In genomic region chr12:54389536-54390175, GRCh38 we compare ENCODE assay signal across 2 cellular contexts.
A peak's percentile ranks its signal among the peaks of the same experiment; 100 is the strongest.
TF ChIP-seq lines count a peak whose summit lies in the region.

No MANE protein-coding gene starts in this region.

TF ChIP-seq in HEK293, 187 proteins besides CTCF, POLR2A, EP300 and RAD21:
- TF ChIP-seq ZEB2 (tag by site-specific recombination; IDR thresholded peaks at IDR 0.05), result 0 out of 2 replicates have a peak, but pooled peaks have one; percentile 40
- no peak for TF ChIP-seq YY1 (tag by site-specific recombination; IDR thresholded peaks at IDR 0.05)
- TF ChIP-seq ZNF155 (tag by site-specific recombination; IDR thresholded peaks at IDR 0.05), result no peak
- peak; percentile 62; the same call in 1 of the 2 replicates for TF ChIP-seq ZBTB17 (tag by site-specific recombination; IDR thresholded peaks at IDR 0.05)
- no peak for TF ChIP-seq ZNF571 (tag by site-specific recombination; IDR thresholded peaks at IDR 0.05)
- peak; percentile 64; the same call in 1 of the 2 replicates for TF ChIP-seq ZBTB6 (tag by site-specific recombination; IDR thresholded peaks at IDR 0.05)
- TF ChIP-seq ZNF18 (tag by site-specific recombination; IDR thresholded peaks at IDR 0.05), result no peak
- TF ChIP-seq ZNF423 (tag by site-specific recombination; IDR thresholded peaks at IDR 0.05), result no peak
- TF ChIP-seq ZNF366 (tag by site-specific recombination; conservative IDR thresholded peaks at IDR 0.05), result peak; percentile 84

TF ChIP-seq in GM12878, 131 proteins besides CTCF, POLR2A, EP300 and RAD21:
- TF ChIP-seq KDM1A (IDR thresholded peaks at IDR 0.05; ENCODE audit: borderline replicate concordance) (no peak), NBN (IDR thresholded peaks at IDR 0.05) (no peak), RELB (IDR thresholded peaks at IDR 0.05; ENCODE audit: low read depth) (no peak), ZNF687 (IDR thresholded peaks at IDR 0.05) (no peak)
TF ChIP-seq in GM12878: peak in this region for 0.
